In genomic region chr1:9822490-9822889, GRCh38 we compare ENCODE assay signal across 8 cellular contexts. TPM values are rescaled to one million over a fixed set of nuclear protein-coding genes. Genes with fewer than 3 reads are reported as not detected.
A peak's percentile ranks its signal among the peaks of the same experiment; 100 is the strongest.
DNase-seq lines count a peak whose midpoint lies in the region; TF ChIP-seq lines count a peak whose summit lies in the region.

No MANE protein-coding gene starts in this region.

- H2AFZ ChIP-seq in OCI-LY7 (ENCODE audit: low read length) = no peak overlapping the region

- H3K36me3 Mint-ChIP-seq in Calu3 (ENCODE audit: insufficient read depth, unreplicated experiment) = peaks cover 35% of the 10 kb centered on the region

- peak overlapping the region; percentile 95 for H3K4me2 ChIP-seq in OCI-LY7 (ENCODE audit: low read length)

- H3K27ac Mint-ChIP-seq in Calu3 (ENCODE audit: unreplicated experiment) = peak overlapping the region; percentile 42

- H3K4me1 ChIP-seq in OCI-LY7 (ENCODE audit: insufficient read depth, low read length, poor library complexity, severe bottlenecking) (peaks cover 59% of the 10 kb centered on the region), ovary (ENCODE audit: insufficient read depth) (no peaks in the 10 kb centered on the region)

- peak overlapping the region; percentile 98 for H3K4me3 ChIP-seq in OCI-LY7 (ENCODE audit: low read depth, low read length, poor library complexity, severe bottlenecking)
- H3K4me3 ChIP-seq in epithelial cell of esophagus (ENCODE audit: low read length) = peak overlapping the region; percentile 82
- H3K4me3 ChIP-seq in ovary = peak overlapping the region; percentile 94

- POLR2A ChIA-PET in OCI-LY7 (lab: Charles Lee) = interaction anchor here (0.5 to 4.1 kb wide), 7 partner anchors 10 to 1545 kb away, joined by 3 to 37 read pairs (median 4); no protein-coding TSS in a partner anchor

- no peaks in the 10 kb centered on the region for H3K9me2 ChIP-seq in OCI-LY7 (ENCODE audit: insufficient read depth, low read length)

- BruUV-seq in Calu3 (replicated peaks; lab: Mats Ljungman, UMichigan) (no TSS peak), OCI-LY7 (replicated peaks; lab: Mats Ljungman, UMichigan) (no TSS peak)

- intact Hi-C loops in Calu3 (cut with micrococcal nuclease; ENCODE audit: unreplicated experiment) = no loop called here
- intact Hi-C loops in OCI-LY7 (cut with micrococcal nuclease; ENCODE audit: unreplicated experiment) = loop anchor here (1.0 to 2.0 kb wide), 3 partner anchors 38 to 234 kb away; partner anchors contain the start of gene TMEM201
- intact Hi-C loops in ovary (cut with DNase I) = no loop called here

- CTCF ChIA-PET in Calu3 (lab: Charles Lee) (no interaction called here), OCI-LY7 (lab: Charles Lee; ENCODE audit: unreplicated experiment) (no interaction called here)

- TF ChIP-seq POLR2A in ovary (IDR thresholded peaks at IDR 0.05) = no peak

- H3K9me3 Mint-ChIP-seq in Calu3 (ENCODE audit: low read depth, unreplicated experiment) = no peaks in the 10 kb centered on the region

- H3K36me3 ChIP-seq in OCI-LY7 (ENCODE audit: insufficient read depth, low read length) (peaks cover 12% of the 10 kb centered on the region), ovary (no peaks in the 10 kb centered on the region)

- H3K27ac ChIP-seq in OCI-LY7 (ENCODE audit: low read depth, low read length, poor library complexity, severe bottlenecking) = peak overlapping the region; percentile 6
- no peak overlapping the region for H3K27ac ChIP-seq in ovary

- 2 to 3% (median 2%) methylated on average over 8 of the region's 8 CpGs for WGBS in ovary, 3 donors

- no peaks in the 10 kb centered on the region for H3K27me3 Mint-ChIP-seq in Calu3 (ENCODE audit: unreplicated experiment)

- H3K27me3 ChIP-seq in ovary = no peaks in the 10 kb centered on the region

- DNase-seq in Calu3 (no peak), OCI-LY7 (ENCODE audit: low spot score) (no peak), epithelial cell of esophagus (ENCODE audit: low read depth) (no peak), ovary (no peak), NCI-H82 (lab: John Stamatoyannopoulos, UW) (no peak), cerebellum (ENCODE audit: low spot score) (no peak), NAMALWA (ENCODE audit: low spot score) (no peak), iPS-NIHi7 (ENCODE audit: extremely low spot score) (no peak)

- TF ChIP-seq EP300 in ovary (IDR thresholded peaks at IDR 0.05) = no peak

- H3K9me3 ChIP-seq in OCI-LY7 (ENCODE audit: low read length) (no peaks in the 10 kb centered on the region), ovary (no peaks in the 10 kb centered on the region)

- no peak for TF ChIP-seq CTCF in Calu3 (IDR thresholded peaks at IDR 0.05; ENCODE audit: unreplicated experiment)
- no peak for TF ChIP-seq CTCF in OCI-LY7 (conservative IDR thresholded peaks at IDR 0.05; ENCODE audit: low read length)
- TF ChIP-seq CTCF in epithelial cell of esophagus (IDR thresholded peaks at IDR 0.05; ENCODE audit: insufficient read depth, low read depth, low read length, missing control alignments) = no peak
- no peak for TF ChIP-seq CTCF in ovary (IDR thresholded peaks at IDR 0.05)

- peaks cover 19% of the 10 kb centered on the region for H3K4me1 Mint-ChIP-seq in Calu3 (ENCODE audit: low read depth, unreplicated experiment)

- H3K79me2 ChIP-seq in OCI-LY7 (ENCODE audit: insufficient read depth, low read depth, low read length) = peaks cover 57% of the 10 kb centered on the region

- H4K20me1 ChIP-seq in OCI-LY7 (ENCODE audit: insufficient read depth, low read length) = peaks cover 19% of the 10 kb centered on the region

- H3K4me3 Mint-ChIP-seq in Calu3 (ENCODE audit: low read depth, unreplicated experiment) = peak overlapping the region; percentile 77

RNA-seq across cellular contexts. Expression of gene CLSTN1, which starts 1.3 kb away (rescaled TPM):
- total RNA-seq in Calu3 (2022) = 93.2 and 99.3 TPM in 2 replicates
- total RNA-seq in OCI-LY7 (2014; rRNA removed; shearing (Covaris generic)) = 49.4 and 58.6 TPM in 2 replicates
- 124 and 141 TPM in 2 replicates for total RNA-seq in OCI-LY7 (2022)
- 100 to 1,000 TPM in 5 of 7 donors, 10 to 100 TPM in 2; 70.5 to 145 (median 119) TPM for total RNA-seq in ovary
- polyA plus RNA-seq in ovary = 100 to 1,000 TPM in 1 of 2 donors, 10 to 100 TPM in 1; 84.3 to 110 TPM
- 94.4 TPM for total RNA-seq in cerebellum
